In genomic region chr3:184742676-184743135, GRCh38 we compare ENCODE assay signal across 19 cellular contexts. TPM values are rescaled to one million over a fixed set of nuclear protein-coding genes. Genes with fewer than 3 reads are reported as not detected.
DNase-seq lines count a peak whose midpoint lies in the region; ATAC-seq and TF ChIP-seq lines count a peak whose summit lies in the region.
"Had no signal": no experiment of that assay in that cellular context is flagged by ENCODE, and none has a peak within 500 bp of the region (broad histone marks: within the 10 kb centered on the region; RNA-seq: fewer than 3 reads in every experiment).

No MANE protein-coding gene starts in this region.

- no peak overlapping the region for H3K4me3 ChIP-seq in mammary epithelial cell (replicated peaks in 1 of 3; ENCODE audit: insufficient read depth in 1 of 3, low read depth in 2 of 3, low read length in 3 of 3)
- H3K4me3 ChIP-seq in WERI-Rb-1 (ENCODE audit: low read depth, low read length) = no peak overlapping the region
- no peak overlapping the region for H3K4me3 ChIP-seq in mesodermal cell (ENCODE audit: extremely low read depth, insufficient read depth, low read length, poor library complexity, severe bottlenecking)
- H3K4me3 ChIP-seq in uterus = no peak overlapping the region
- H3K4me3 ChIP-seq: A549, BLaER1, colonic mucosa, left ventricle myocardium inferior, right atrium auricular region had no signal

- H3K27ac ChIP-seq in mammary epithelial cell (ENCODE audit: insufficient read depth, low read depth, low read length) (no peak overlapping the region), WERI-Rb-1 (peak overlapping the region; percentile 64), mesodermal cell (ENCODE audit: low read depth, low read length, severe bottlenecking) (peak overlapping the region; percentile 59), uterus (peak overlapping the region in 1 of 2 donors; percentile 27)
- H3K27ac ChIP-seq: A549, BLaER1, colonic mucosa, left ventricle myocardium inferior, right atrium auricular region had no signal

- no peaks in the 10 kb centered on the region for H4K20me1 ChIP-seq in mammary epithelial cell (ENCODE audit: insufficient read depth, low read length)
- H4K20me1 ChIP-seq: BLaER1 had no signal

- no peak overlapping the region for H3K4me2 ChIP-seq in mammary epithelial cell (ENCODE audit: insufficient read depth, low read depth, low read length)
- H3K4me2 ChIP-seq: A549, BLaER1 had no signal

- TF ChIP-seq POLR2A in uterus (IDR thresholded peaks at IDR 0.05) = no peak

- no peaks in the 10 kb centered on the region for H3K79me2 ChIP-seq in mammary epithelial cell (ENCODE audit: insufficient read depth, low read length)

- dilution Hi-C loops in mammary epithelial cell (cut with HindIII; ENCODE audit: low sequenced_read_pairs) = no loop called here

- intact Hi-C loops in mammary epithelial cell (cut with micrococcal nuclease) (loop anchor here (10.0 kb wide), 1 partner anchor 88 kb away; no protein-coding TSS in a partner anchor), MCF 10A (cut with micrococcal nuclease) (no loop called here), uterus (cut with DNase I; ENCODE audit: low total_unique reads) (no loop called here)

- POLR2A ChIA-PET in MCF 10A (lab: Yijun Ruan, JAX) = interaction anchor here (0.6 to 10.4 kb wide), 10 partner anchors 16 to 428 kb away, joined by 3 to 183 read pairs (median 3); partner anchors contain the start of gene MAGEF1

- H3K9me3 ChIP-seq in mammary epithelial cell (replicated peaks; ENCODE audit: insufficient read depth, low read length) = no peaks in the 10 kb centered on the region
- H3K9me3 ChIP-seq in WERI-Rb-1 (ENCODE audit: severe bottlenecking) = no peaks in the 10 kb centered on the region
- no peaks in the 10 kb centered on the region for H3K9me3 ChIP-seq in mesodermal cell (ENCODE audit: control insufficient read depth, low read length)
- no peaks in the 10 kb centered on the region for H3K9me3 ChIP-seq in uterus
- H3K9me3 ChIP-seq: A549, BLaER1, colonic mucosa, left ventricle myocardium inferior, right atrium auricular region had no signal

- WGBS in mammary epithelial cell (ENCODE audit: low coverage, missing lambda C conversion rate) = 36% methylated on average over 3 of the region's 4 CpGs
- 46 to 70% methylated on average over 2 of the region's 4 CpGs for WGBS in mesodermal cell (ENCODE audit: insufficient coverage in 2 of 2), 2 experiments

- in situ Hi-C loops in mammary epithelial cell (cut with MboI; ENCODE audit: low sequenced_read_pairs in 2 of 2) = no loop called here

- TF ChIP-seq CTCF in mammary epithelial cell (conservative IDR thresholded peaks at IDR 0.05 in 1 of 2, IDR thresholded peaks at IDR 0.05 in 1 of 2; ENCODE audit: extremely low read depth in 1 of 2, insufficient read depth in 1 of 2, low read depth in 1 of 2, low read length in 2 of 2) (no peak), MCF 10A (IDR thresholded peaks at IDR 0.05; ENCODE audit: unreplicated experiment) (no peak), WERI-Rb-1 (IDR thresholded peaks at IDR 0.05; ENCODE audit: low read depth, low read length) (no peak), uterus (IDR thresholded peaks at IDR 0.05) (no peak), HFFc6 (IDR thresholded peaks at IDR 0.05) (no peak)

- no peaks in the 10 kb centered on the region for H3K27me3 Mint-ChIP-seq in MCF 10A (ENCODE audit: insufficient read depth, unreplicated experiment)
- peaks cover 23% of the 10 kb centered on the region for H3K27me3 Mint-ChIP-seq in HFFc6 (ENCODE audit: insufficient read depth)

- H3K4me1 Mint-ChIP-seq in MCF 10A (ENCODE audit: insufficient read depth, unreplicated experiment) = peaks cover 39% of the 10 kb centered on the region
- peaks cover 33% of the 10 kb centered on the region for H3K4me1 Mint-ChIP-seq in HFFc6 (ENCODE audit: low read depth)
- H3K4me1 Mint-ChIP-seq: activated CD4-positive, alpha-beta T cell treated with anti-CD3 and anti-CD28 coated beads, Interleukin-2, amount 10 ng/mL, durations not matched to agents 7 days and 5 days had no signal

- H3K9ac ChIP-seq in mammary epithelial cell (ENCODE audit: insufficient read depth, low read length) = no peak overlapping the region
- H3K9ac ChIP-seq: BLaER1 had no signal

- no peak overlapping the region for H3K27ac Mint-ChIP-seq in MCF 10A (ENCODE audit: low read depth, unreplicated experiment)
- H3K27ac Mint-ChIP-seq in HFFc6 = no peak overlapping the region
- H3K27ac Mint-ChIP-seq: activated CD4-positive, alpha-beta T cell treated with anti-CD3 and anti-CD28 coated beads, Interleukin-2, amount 10 ng/mL, durations not matched to agents 7 days and 5 days had no signal

- H3K27me3 ChIP-seq in mammary epithelial cell (ENCODE audit: insufficient read depth, low read length) = no peaks in the 10 kb centered on the region
- H3K27me3 ChIP-seq in WERI-Rb-1 (ENCODE audit: insufficient read depth, low read depth, severe bottlenecking) = no peaks in the 10 kb centered on the region
- no peaks in the 10 kb centered on the region for H3K27me3 ChIP-seq in uterus
- H3K27me3 ChIP-seq: BLaER1, colonic mucosa, right atrium auricular region had no signal

- H3K9me3 Mint-ChIP-seq in MCF 10A (ENCODE audit: unreplicated experiment) (no peaks in the 10 kb centered on the region), HFFc6 (no peaks in the 10 kb centered on the region)
- H3K9me3 Mint-ChIP-seq: activated CD4-positive, alpha-beta T cell treated with anti-CD3 and anti-CD28 coated beads, Interleukin-2, amount 10 ng/mL, durations not matched to agents 7 days and 5 days had no signal

- DNase-seq in mammary epithelial cell (no peak), MCF 10A (ENCODE audit: unreplicated experiment) (no peak), WERI-Rb-1 (peak; percentile 78), uterus (peak; percentile 5 to 14), HFFc6 (no peak)
- DNase-seq in activated CD8-positive, alpha-beta memory T cell treated with anti-CD3 and anti-CD28 coated beads for 24 hours = no peak
- DNase-seq: activated CD4-positive, alpha-beta T cell treated with anti-CD3 and anti-CD28 coated beads, Interleukin-2, amount 10 ng/mL, durations not matched to agents 7 days and 5 days; activated CD8-positive, alpha-beta memory T cell treated with anti-CD3 and anti-CD28 coated beads, Interleukin-2, amount 50 U/mL, for 4 hours; activated effector memory CD4-positive, alpha-beta T cell treated with anti-CD3 and anti-CD28 coated beads, Interleukin-2, amount 50 U/mL, for 16 hours; colonic mucosa; left ventricle myocardium inferior; RPMI8226; stimulated activated CD8-positive, alpha-beta memory T cell treated with anti-CD3 and anti-CD28 coated beads, Interleukin-4, amount 100 ng/mL, for 48 hours; SW 1271 had no signal

- CTCF ChIA-PET in mammary epithelial cell (lab: Charles Lee; ENCODE audit: low non-redundant PET) (interaction anchor here (0.6 kb wide), 1 partner anchor 325 kb away, joined by 18 read pairs; no protein-coding TSS in a partner anchor), MCF 10A (lab: Yijun Ruan, JAX) (interaction anchor here (0.6 to 1.3 kb wide), 7 partner anchors 14 to 229 kb away, joined by 3 to 7 read pairs (median 4); no protein-coding TSS in a partner anchor)

- H3K36me3 ChIP-seq in mammary epithelial cell (ENCODE audit: insufficient read depth, low read length) (no peaks in the 10 kb centered on the region), WERI-Rb-1 (no peaks in the 10 kb centered on the region), mesodermal cell (ENCODE audit: control insufficient read depth, insufficient read depth, low read length) (no peaks in the 10 kb centered on the region), uterus (no peaks in the 10 kb centered on the region)
- H3K36me3 ChIP-seq: BLaER1, colonic mucosa, left ventricle myocardium inferior, right atrium auricular region had no signal

- H3K4me1 ChIP-seq in mammary epithelial cell (ENCODE audit: insufficient read depth, low read length) (peaks cover 42% of the 10 kb centered on the region), mesodermal cell (ENCODE audit: control insufficient read depth, insufficient read depth, low read length, poor library complexity, severe bottlenecking) (peaks cover 38% of the 10 kb centered on the region), uterus (no peaks in the 10 kb centered on the region)
- H3K4me1 ChIP-seq: A549, colonic mucosa, left ventricle myocardium inferior, right atrium auricular region had no signal

- H2AFZ ChIP-seq in mammary epithelial cell (ENCODE audit: low read depth, low read length) = peak overlapping the region; percentile 17

- BruUV-seq in mammary epithelial cell (replicated peaks; lab: Mats Ljungman, UMichigan) (no TSS peak), MCF 10A (replicated peaks; lab: Mats Ljungman, UMichigan) (no TSS peak)

- H3K36me3 Mint-ChIP-seq in MCF 10A (ENCODE audit: insufficient read depth, unreplicated experiment) (no peaks in the 10 kb centered on the region), HFFc6 (ENCODE audit: low read depth) (no peaks in the 10 kb centered on the region)

- H3K4me3 Mint-ChIP-seq in MCF 10A (ENCODE audit: unreplicated experiment) (no peak overlapping the region), HFFc6 (no peak overlapping the region)
- H3K4me3 Mint-ChIP-seq: activated CD4-positive, alpha-beta T cell treated with anti-CD3 and anti-CD28 coated beads, Interleukin-2, amount 10 ng/mL, durations not matched to agents 7 days and 5 days had no signal

- ATAC-seq in GM19455 (IDR thresholded peaks at IDR 0.05; ENCODE audit: unreplicated experiment) = no peak
- ATAC-seq: A549 had no signal

RNA-seq across cellular contexts. Expression of gene MAGEF1, which starts 30.8 kb away (rescaled TPM):
- total RNA-seq in mammary epithelial cell (10 to 100 TPM; 19.0 to 27.8 TPM), MCF 10A (2022) (34.5 and 41.2 TPM in 2 replicates), uterus (10 to 100 TPM; 33.9 to 55.4 (median 49.0) TPM)
- polyA plus RNA-seq in mammary epithelial cell = 14.3 TPM
- 4.4 TPM for polyA minus RNA-seq in mammary epithelial cell
- 47.9 TPM for polyA plus RNA-seq in mesodermal cell (2013, experiment 1 of 2)
- polyA plus RNA-seq in mesodermal cell (2013, experiment 2 of 2) = 47.0 TPM
- total RNA-seq in HFFc6 (2021; fragmentation: NEBNext Ultra II Directional; extraction: Animal tissue kit (Norgen Biotek cat#: 25700)) = 10 to 100 TPM; 22.8 to 31.4 (median 23.4) TPM

Comparison
In these comparisons a context has a peak if more than half of its experiments do, and no peak if none do; other contexts are left out.
1. DNase-seq: peak in WERI-Rb-1 (single experiment) and uterus (2 of 2); none in mammary epithelial cell (single experiment), MCF 10A (single experiment), HFFc6 (single experiment) and activated CD8-positive, alpha-beta memory T cell treated with anti-CD3 and anti-CD28 coated beads for 24 hours (single experiment).